Comparison of ENCODE assay signal across 19 cellular contexts in genomic region chr12:113173081-113173698, GRCh38. TPM values are rescaled to one million over a fixed set of nuclear protein-coding genes. Genes with fewer than 3 reads are reported as not detected.
DNase-seq lines count a peak whose midpoint lies in the region; ATAC-seq, FAIRE-seq and TF ChIP-seq lines count a peak whose summit lies in the region.
"Had no signal": no experiment of that assay in that cellular context is flagged by ENCODE, and none has a peak within 500 bp of the region (broad histone marks: within the 10 kb centered on the region; RNA-seq: fewer than 3 reads in every experiment).

No MANE protein-coding gene starts in this region.

- H3K4me3 ChIP-seq in coronary artery = no peak overlapping the region
- H3K4me3 ChIP-seq: lung, right lobe of liver had no signal

- H3K27ac ChIP-seq in coronary artery = no peak overlapping the region
- H3K27ac ChIP-seq: right lobe of liver had no signal

- FAIRE-seq in GM18507 (lab: Jason Lieb, UNC) = peak; percentile 42
- FAIRE-seq: astrocyte had no signal

- no peak overlapping the region for H3K27ac Mint-ChIP-seq in mesothelial cell of epicardium
- H3K27ac Mint-ChIP-seq in natural killer cell treated with Interleukin-12 subunit alpha and Interleukin-12 subunit beta and Interleukin-15 and Interleukin-18, amount 100 ng/mL, for 72 hours = no peak overlapping the region

- H3K9me3 Mint-ChIP-seq in mesothelial cell of epicardium = peaks cover 8% of the 10 kb centered on the region
- no peaks in the 10 kb centered on the region for H3K9me3 Mint-ChIP-seq in natural killer cell treated with Interleukin-12 subunit alpha and Interleukin-12 subunit beta and Interleukin-15 and Interleukin-18, amount 100 ng/mL, for 72 hours

- H3K4me3 Mint-ChIP-seq in mesothelial cell of epicardium = no peak overlapping the region
- no peak overlapping the region for H3K4me3 Mint-ChIP-seq in natural killer cell treated with Interleukin-12 subunit alpha and Interleukin-12 subunit beta and Interleukin-15 and Interleukin-18, amount 100 ng/mL, for 72 hours

- H3K4me1 Mint-ChIP-seq in mesothelial cell of epicardium = no peaks in the 10 kb centered on the region
- peaks cover 4 to 8% of the 10 kb centered on the region in 2 donors for H3K4me1 Mint-ChIP-seq in natural killer cell treated with Interleukin-12 subunit alpha and Interleukin-12 subunit beta and Interleukin-15 and Interleukin-18, amount 100 ng/mL, for 72 hours (ENCODE audit: low read depth in 2 of 2)

- DNase-seq in GM18507 (ENCODE audit: extremely low spot score, insufficient read length, low read depth) (no peak), germinal center (ENCODE audit: low spot score) (peak; percentile 53), coronary artery (ENCODE audit: low spot score) (no peak), mesothelial cell of epicardium (ENCODE audit: low spot score in 2 of 2, unreplicated experiment in 2 of 2) (no peak)
- DNase-seq in natural killer cell treated with Interleukin-12 subunit alpha and Interleukin-12 subunit beta and Interleukin-15 and Interleukin-18, amount 100 ng/mL, for 72 hours (ENCODE audit: low spot score) = no peak
- DNase-seq: activated gamma-delta T cell treated with Interleukin-2 at 50 U/mL for 16 hours; DMS79 treated with DMSO at 0.1 percent for 48 hours; HCEC 1CT; NCI-H187; NCI-H69; right lobe of liver; Right ventricle myocardium superior; stimulated activated CD4-positive, alpha-beta T cell treated with anti-CD3 and anti-CD28 coated beads, Interleukin-4, amount 100 ng/mL, for 1 hour had no signal

- H3K36me3 Mint-ChIP-seq in mesothelial cell of epicardium = peaks cover 54% of the 10 kb centered on the region
- H3K36me3 Mint-ChIP-seq in natural killer cell treated with Interleukin-12 subunit alpha and Interleukin-12 subunit beta and Interleukin-15 and Interleukin-18, amount 100 ng/mL, for 72 hours = peaks cover 16% of the 10 kb centered on the region

- H3K27me3 Mint-ChIP-seq in mesothelial cell of epicardium (ENCODE audit: low read depth) = no peaks in the 10 kb centered on the region
- H3K27me3 Mint-ChIP-seq in natural killer cell treated with Interleukin-12 subunit alpha and Interleukin-12 subunit beta and Interleukin-15 and Interleukin-18, amount 100 ng/mL, for 72 hours = no peaks in the 10 kb centered on the region

- TF ChIP-seq CTCF in coronary artery (IDR thresholded peaks at IDR 0.05) (no peak), mesothelial cell of epicardium (IDR thresholded peaks at IDR 0.05; ENCODE audit: unreplicated experiment) (no peak)

- ATAC-seq in GM21390 (IDR thresholded peaks at IDR 0.05; ENCODE audit: unreplicated experiment) (peak; percentile 79), HG03108 (IDR thresholded peaks at IDR 0.05; ENCODE audit: unreplicated experiment) (peak; percentile 71), GM18870 (IDR thresholded peaks at IDR 0.05; ENCODE audit: unreplicated experiment) (no peak)
- no peak for ATAC-seq in natural killer cell treated with Interleukin-12 subunit alpha and Interleukin-12 subunit beta and Interleukin-15 and Interleukin-18, amount 100 ng/mL, for 72 hours
- ATAC-seq: right lobe of liver had no signal

RNA-seq across cellular contexts. Expression of gene DDX54, which starts 12.1 kb away (rescaled TPM):
- 66.7 to 74.5 TPM (median 69.0 TPM) in 3 replicates for total RNA-seq in mesothelial cell of epicardium
- 100 to 1,000 TPM in 1 of 2 donors, 10 to 100 TPM in 1; 85.8 to 143 TPM for total RNA-seq in natural killer cell treated with Interleukin-12 subunit alpha and Interleukin-12 subunit beta and Interleukin-15 and Interleukin-18, amount 100 ng/mL, for 72 hours

RNA-seq across cellular contexts. Expression of gene RITA1, which starts 12.3 kb away (rescaled TPM):
- total RNA-seq in mesothelial cell of epicardium = 15.2 to 15.4 TPM (median 15.3 TPM) in 3 replicates
- total RNA-seq in natural killer cell treated with Interleukin-12 subunit alpha and Interleukin-12 subunit beta and Interleukin-15 and Interleukin-18, amount 100 ng/mL, for 72 hours = 10 to 100 TPM; 19.6 to 27.3 TPM

RNA-seq across cellular contexts. Expression of gene CFAP73, which starts 23.7 kb away (rescaled TPM):
- not detected in 3 replicates for total RNA-seq in mesothelial cell of epicardium
- total RNA-seq in natural killer cell treated with Interleukin-12 subunit alpha and Interleukin-12 subunit beta and Interleukin-15 and Interleukin-18, amount 100 ng/mL, for 72 hours = under 1 TPM in 1 of 2 donors, not detected in 1; 0.28 TPM
- total RNA-seq: astrocyte, LHCN-M2, Right ventricle myocardium superior had no signal

RNA-seq across cellular contexts. Expression of gene RASAL1, which starts 37.6 kb away (rescaled TPM):
- total RNA-seq in mesothelial cell of epicardium = 0.61 to 1.2 TPM (median 0.65 TPM) in 3 replicates
- not detected for total RNA-seq in natural killer cell treated with Interleukin-12 subunit alpha and Interleukin-12 subunit beta and Interleukin-15 and Interleukin-18, amount 100 ng/mL, for 72 hours
- total RNA-seq: LHCN-M2, Right ventricle myocardium superior had no signal

RNA-seq across cellular contexts. Expression of gene TPCN1, which starts 48.1 kb away (rescaled TPM):
- 40.0 to 46.0 TPM (median 42.7 TPM) in 3 replicates for total RNA-seq in mesothelial cell of epicardium
- 10 to 100 TPM; 14.1 to 43.6 TPM for total RNA-seq in natural killer cell treated with Interleukin-12 subunit alpha and Interleukin-12 subunit beta and Interleukin-15 and Interleukin-18, amount 100 ng/mL, for 72 hours

Comparison
In these comparisons a context has a peak if more than half of its experiments do, and no peak if none do; other contexts are left out.
1. ATAC-seq: peak in GM21390 (single experiment) and HG03108 (single experiment); none in GM18870 (single experiment) and natural killer cell treated with Interleukin-12 subunit alpha and Interleukin-12 subunit beta and Interleukin-15 and Interleukin-18, amount 100 ng/mL, for 72 hours (0 of 2).